ENCODE assay signal across 9 cellular contexts in the genomic region with DNA sequence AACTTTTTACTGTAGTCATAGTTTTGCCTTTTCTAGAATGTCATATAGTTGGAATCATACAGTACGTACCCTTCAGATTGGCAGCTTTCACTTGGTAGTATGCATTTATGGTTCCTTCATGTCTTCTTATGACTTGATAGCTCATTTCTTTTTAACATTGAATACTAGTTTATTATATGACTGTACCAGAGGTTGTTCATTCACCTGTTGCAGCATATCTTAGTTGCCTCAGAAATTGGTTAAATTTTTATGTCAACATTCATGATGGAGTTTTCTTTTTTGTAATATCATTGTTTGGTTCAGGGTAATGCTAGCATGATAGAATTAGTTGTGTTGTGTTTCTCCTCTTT.
DNase-seq lines count a peak whose midpoint lies in the region; ATAC-seq and TF ChIP-seq lines count a peak whose summit lies in the region.
"Had no signal": no experiment of that assay in that cellular context is flagged by ENCODE, and none has a peak within 500 bp of the region (broad histone marks: within the 10 kb centered on the region; RNA-seq: fewer than 3 reads in every experiment).

No MANE protein-coding gene starts in this region.

- peak; percentile 6 for ATAC-seq in HG03565 (IDR thresholded peaks at IDR 0.05; ENCODE audit: unreplicated experiment)
- ATAC-seq in GM21717 (IDR thresholded peaks at IDR 0.05; ENCODE audit: unreplicated experiment) = no peak

- H3K36me3 Mint-ChIP-seq in Calu3 (ENCODE audit: insufficient read depth, unreplicated experiment) = peaks cover 6% of the 10 kb centered on the region
- no peaks in the 10 kb centered on the region for H3K36me3 Mint-ChIP-seq in dendritic cell treated with granulocyte-macrophage colony-stimulating factor and Interleukin-4, amounts not matched to agents 40 ng/mL and 50 ng/mL, for 4 days (ENCODE audit: low read depth)

- peak overlapping the region; percentile 14 to 43 (median 32) for H3K4me3 ChIP-seq in sigmoid colon

- peaks cover 12% of the 10 kb centered on the region for H3K27me3 Mint-ChIP-seq in Calu3 (ENCODE audit: unreplicated experiment)
- H3K27me3 Mint-ChIP-seq in dendritic cell treated with granulocyte-macrophage colony-stimulating factor and Interleukin-4, amounts not matched to agents 40 ng/mL and 50 ng/mL, for 4 days = peaks cover 26% of the 10 kb centered on the region

- H3K4me1 Mint-ChIP-seq in Calu3 (ENCODE audit: low read depth, unreplicated experiment) = peaks cover 15% of the 10 kb centered on the region
- H3K4me1 Mint-ChIP-seq in dendritic cell treated with granulocyte-macrophage colony-stimulating factor and Interleukin-4, amounts not matched to agents 40 ng/mL and 50 ng/mL, for 4 days (ENCODE audit: low read depth) = peaks cover 10% of the 10 kb centered on the region

- no peaks in the 10 kb centered on the region for H3K4me1 ChIP-seq in sigmoid colon

- peaks cover 0 to 11% (median 0%) of the 10 kb centered on the region in 3 donors for H3K27me3 ChIP-seq in sigmoid colon

- peak overlapping the region; percentile 90 for H3K4me3 Mint-ChIP-seq in Calu3 (ENCODE audit: low read depth, unreplicated experiment)
- H3K4me3 Mint-ChIP-seq in dendritic cell treated with granulocyte-macrophage colony-stimulating factor and Interleukin-4, amounts not matched to agents 40 ng/mL and 50 ng/mL, for 4 days = peak overlapping the region; percentile 74

- no peaks in the 10 kb centered on the region for H3K36me3 ChIP-seq in sigmoid colon
- H3K36me3 ChIP-seq: adrenal gland had no signal

- DNase-seq in Calu3 = no peak
- no peak for DNase-seq in sigmoid colon
- no peak for DNase-seq in dermis blood vessel endothelial cell
- no peak for DNase-seq in dedifferentiated amniotic fluid mesenchymal stem cell (ENCODE audit: extremely low spot score)
- DNase-seq in activated effector memory CD4-positive, alpha-beta T cell treated with anti-CD3 and anti-CD28 coated beads, Interleukin-2, amount 50 U/mL, for 16 hours = no peak
- DNase-seq: adrenal gland had no signal

- CTCF ChIA-PET in Calu3 (lab: Charles Lee) = no interaction called here

- WGBS in sigmoid colon, 2 donors = 35 to 65% methylated on average over 1 of the region's 1 CpG

- peak overlapping the region; percentile 80 for H3K27ac Mint-ChIP-seq in Calu3 (ENCODE audit: unreplicated experiment)
- peak overlapping the region; percentile 25 for H3K27ac Mint-ChIP-seq in dendritic cell treated with granulocyte-macrophage colony-stimulating factor and Interleukin-4, amounts not matched to agents 40 ng/mL and 50 ng/mL, for 4 days

- no peak for TF ChIP-seq EP300 in sigmoid colon (IDR thresholded peaks at IDR 0.05)

- intact Hi-C loops in Calu3 (cut with micrococcal nuclease; ENCODE audit: unreplicated experiment) (no loop called here), sigmoid colon (cut with DNase I) (no loop called here)
- intact Hi-C loops in dendritic cell treated with granulocyte-macrophage colony-stimulating factor and Interleukin-4, amounts not matched to agents 40 ng/mL and 50 ng/mL, for 4 days (cut with micrococcal nuclease) = no loop called here

- TF ChIP-seq CTCF in Calu3 (IDR thresholded peaks at IDR 0.05; ENCODE audit: unreplicated experiment) = no peak
- no peak for TF ChIP-seq CTCF in sigmoid colon (IDR thresholded peaks at IDR 0.05)

- no peaks in the 10 kb centered on the region for H3K9me3 Mint-ChIP-seq in Calu3 (ENCODE audit: low read depth, unreplicated experiment)
- H3K9me3 Mint-ChIP-seq in dendritic cell treated with granulocyte-macrophage colony-stimulating factor and Interleukin-4, amounts not matched to agents 40 ng/mL and 50 ng/mL, for 4 days = no peaks in the 10 kb centered on the region

- TF ChIP-seq POLR2A in sigmoid colon (IDR thresholded peaks at IDR 0.05) = no peak

- no TSS peak for BruUV-seq in Calu3 (replicated peaks; lab: Mats Ljungman, UMichigan)

- no peak overlapping the region for H3K27ac ChIP-seq in sigmoid colon
- H3K27ac ChIP-seq: adrenal gland had no signal

- H3K9me3 ChIP-seq in sigmoid colon = no peaks in the 10 kb centered on the region
- H3K9me3 ChIP-seq: adrenal gland had no signal
